11 cellular contexts compared by ENCODE assay signal in the genomic region with DNA sequence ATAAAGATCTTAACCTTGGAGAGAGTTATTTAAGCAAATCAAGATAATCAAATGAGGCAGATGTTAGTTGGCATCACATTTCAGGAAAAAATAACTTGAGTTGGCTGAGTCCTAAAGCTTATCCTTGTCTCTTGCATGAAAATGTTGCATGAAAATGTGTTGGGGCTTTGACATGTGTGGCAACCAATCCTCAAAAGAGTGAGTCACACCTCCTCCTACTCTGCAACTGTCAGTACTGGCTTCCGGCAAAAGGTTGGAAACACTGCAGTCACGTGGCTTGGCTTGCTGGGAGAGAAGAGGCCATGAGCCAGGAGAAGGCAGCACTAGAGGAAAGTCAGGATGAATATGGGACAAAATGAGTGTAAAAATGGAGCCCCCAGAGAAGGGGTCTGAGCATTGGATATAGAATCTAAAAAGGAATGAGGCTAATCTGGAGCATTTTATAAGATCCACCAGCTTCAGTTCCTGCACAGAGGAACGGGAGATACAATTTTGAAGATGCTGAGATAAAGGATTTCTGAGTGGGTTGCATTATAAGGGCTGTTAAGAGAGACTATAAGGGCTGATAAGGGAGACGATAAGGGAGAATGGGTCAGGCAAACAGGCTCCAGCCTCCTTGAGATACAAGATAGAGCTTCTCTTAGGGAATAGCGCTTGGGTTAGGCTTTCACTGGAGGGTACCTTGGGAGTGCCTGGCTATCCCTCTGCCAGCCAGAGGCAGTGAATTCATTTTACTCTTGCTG. TPM values are rescaled to one million over a fixed set of nuclear protein-coding genes. Genes with fewer than 3 reads are reported as not detected.
A peak's percentile ranks its signal among the peaks of the same experiment; 100 is the strongest.
DNase-seq lines count a peak whose midpoint lies in the region; ATAC-seq and TF ChIP-seq lines count a peak whose summit lies in the region.
"Had no signal": no experiment of that assay in that cellular context is flagged by ENCODE, and none has a peak within 500 bp of the region (broad histone marks: within the 10 kb centered on the region; RNA-seq: fewer than 3 reads in every experiment).

No MANE protein-coding gene starts in this region.

- no peaks in the 10 kb centered on the region for H3K27me3 Mint-ChIP-seq in activated CD4-positive, alpha-beta T cell treated with anti-CD3 and anti-CD28 coated beads, Interleukin-2, amount 10 ng/mL, durations not matched to agents 7 days and 5 days
- H3K27me3 Mint-ChIP-seq in activated T-helper 17 cell treated with anti-CD3 and anti-CD28 coated beads, Interleukin-2, amount 50 U/mL, for 72 hours, result no peaks in the 10 kb centered on the region
- H3K27me3 Mint-ChIP-seq in activated CD4-positive, alpha-beta T cell treated with anti-CD3 and anti-CD28 coated beads, Interleukin-2, amount 10 ng/mL, durations not matched to agents 24 days and 14 days, result no peaks in the 10 kb centered on the region

- POLR2A ChIA-PET in activated CD4-positive, alpha-beta T cell treated with anti-CD3 and anti-CD28 coated beads, Interleukin-2, amount 10 ng/mL, durations not matched to agents 7 days and 5 days (lab: Charles Lee), result no interaction called here

- H3K4me3 Mint-ChIP-seq in activated CD4-positive, alpha-beta T cell treated with anti-CD3 and anti-CD28 coated beads, Interleukin-2, amount 10 ng/mL, durations not matched to agents 7 days and 5 days, result no peak overlapping the region
- H3K4me3 Mint-ChIP-seq in activated T-helper 17 cell treated with anti-CD3 and anti-CD28 coated beads, Interleukin-2, amount 50 U/mL, for 72 hours, result no peak overlapping the region
- no peak overlapping the region for H3K4me3 Mint-ChIP-seq in activated CD4-positive, alpha-beta T cell treated with anti-CD3 and anti-CD28 coated beads, Interleukin-2, amount 10 ng/mL, durations not matched to agents 24 days and 14 days
- H3K4me3 Mint-ChIP-seq: memory B cell had no signal

- DNase-seq in Ammon's horn (ENCODE audit: low spot score), result peak; percentile 79
- DNase-seq in NCI-H2196 (lab: John Stamatoyannopoulos, UW; ENCODE audit: unreplicated experiment), result peak; percentile 64
- peak in 9 of 10 donors; percentile 47 to 82 (median 70) for DNase-seq in dorsolateral prefrontal cortex
- DNase-seq in mucosa of descending colon, result no peak
- no peak for DNase-seq in activated CD4-positive, alpha-beta T cell treated with anti-CD3 and anti-CD28 coated beads, Interleukin-2, amount 10 ng/mL, durations not matched to agents 7 days and 5 days
- no peak for DNase-seq in NCI-H146 (lab: John Stamatoyannopoulos, UW)
- no peak for DNase-seq in activated CD4-positive, alpha-beta T cell treated with anti-CD3 and anti-CD28 coated beads, Interleukin-2, amount 10 ng/mL, durations not matched to agents 24 days and 14 days
- DNase-seq: activated naive CD4-positive, alpha-beta T cell treated with Interleukin-2 at 50 U/mL for 16 hours; RPMI8226 had no signal

- H3K27ac ChIP-seq in dorsolateral prefrontal cortex, result peak overlapping the region in 21 of 59 donors; percentile 3 to 68 (median 42)

- H3K9me3 Mint-ChIP-seq in activated CD4-positive, alpha-beta T cell treated with anti-CD3 and anti-CD28 coated beads, Interleukin-2, amount 10 ng/mL, durations not matched to agents 7 days and 5 days, result no peaks in the 10 kb centered on the region
- H3K9me3 Mint-ChIP-seq in activated T-helper 17 cell treated with anti-CD3 and anti-CD28 coated beads, Interleukin-2, amount 50 U/mL, for 72 hours, result peaks cover 7% of the 10 kb centered on the region
- H3K9me3 Mint-ChIP-seq in activated CD4-positive, alpha-beta T cell treated with anti-CD3 and anti-CD28 coated beads, Interleukin-2, amount 10 ng/mL, durations not matched to agents 24 days and 14 days, result no peaks in the 10 kb centered on the region
- H3K9me3 Mint-ChIP-seq: memory B cell had no signal

- TF ChIP-seq CTCF in dorsolateral prefrontal cortex (IDR thresholded peaks at IDR 0.05 in 54 of 56, conservative IDR thresholded peaks at IDR 0.05 in 2 of 56; ENCODE audit: low read depth in 1 of 56, partially characterized antibody in 56 of 56) (no peak), mucosa of descending colon (IDR thresholded peaks at IDR 0.05) (no peak)

- CTCF ChIA-PET in activated CD4-positive, alpha-beta T cell treated with anti-CD3 and anti-CD28 coated beads, Interleukin-2, amount 10 ng/mL, durations not matched to agents 7 days and 5 days (lab: Charles Lee), result no interaction called here

- H3K4me1 Mint-ChIP-seq in activated CD4-positive, alpha-beta T cell treated with anti-CD3 and anti-CD28 coated beads, Interleukin-2, amount 10 ng/mL, durations not matched to agents 7 days and 5 days, result no peaks in the 10 kb centered on the region
- H3K4me1 Mint-ChIP-seq in activated T-helper 17 cell treated with anti-CD3 and anti-CD28 coated beads, Interleukin-2, amount 50 U/mL, for 72 hours, result no peaks in the 10 kb centered on the region
- no peaks in the 10 kb centered on the region for H3K4me1 Mint-ChIP-seq in activated CD4-positive, alpha-beta T cell treated with anti-CD3 and anti-CD28 coated beads, Interleukin-2, amount 10 ng/mL, durations not matched to agents 24 days and 14 days
- H3K4me1 Mint-ChIP-seq: memory B cell had no signal

- no peak overlapping the region for H3K27ac Mint-ChIP-seq in activated CD4-positive, alpha-beta T cell treated with anti-CD3 and anti-CD28 coated beads, Interleukin-2, amount 10 ng/mL, durations not matched to agents 7 days and 5 days
- no peak overlapping the region for H3K27ac Mint-ChIP-seq in activated T-helper 17 cell treated with anti-CD3 and anti-CD28 coated beads, Interleukin-2, amount 50 U/mL, for 72 hours
- H3K27ac Mint-ChIP-seq in activated CD4-positive, alpha-beta T cell treated with anti-CD3 and anti-CD28 coated beads, Interleukin-2, amount 10 ng/mL, durations not matched to agents 24 days and 14 days, result no peak overlapping the region
- H3K27ac Mint-ChIP-seq: memory B cell had no signal

- no peaks in the 10 kb centered on the region for H3K36me3 ChIP-seq in mucosa of descending colon (ENCODE audit: low read depth)

- no peaks in the 10 kb centered on the region for H3K4me1 ChIP-seq in mucosa of descending colon (ENCODE audit: low read depth)

- no peaks in the 10 kb centered on the region for H3K36me3 Mint-ChIP-seq in activated CD4-positive, alpha-beta T cell treated with anti-CD3 and anti-CD28 coated beads, Interleukin-2, amount 10 ng/mL, durations not matched to agents 7 days and 5 days (ENCODE audit: low read depth)
- H3K36me3 Mint-ChIP-seq in activated T-helper 17 cell treated with anti-CD3 and anti-CD28 coated beads, Interleukin-2, amount 50 U/mL, for 72 hours (ENCODE audit: low read depth), result no peaks in the 10 kb centered on the region
- no peaks in the 10 kb centered on the region for H3K36me3 Mint-ChIP-seq in activated CD4-positive, alpha-beta T cell treated with anti-CD3 and anti-CD28 coated beads, Interleukin-2, amount 10 ng/mL, durations not matched to agents 24 days and 14 days (ENCODE audit: low read depth)
- H3K36me3 Mint-ChIP-seq: memory B cell had no signal

- no peaks in the 10 kb centered on the region for H3K9me3 ChIP-seq in mucosa of descending colon

- ATAC-seq in mucosa of descending colon, result peak; percentile 16
- no peak for ATAC-seq in activated T-helper 17 cell treated with anti-CD3 and anti-CD28 coated beads, Interleukin-2, amount 50 U/mL, for 72 hours (replicated peaks)

- intact Hi-C loops in dorsolateral prefrontal cortex (cut with DNase I) (no loop called here), mucosa of descending colon (cut with DNase I, micrococcal nuclease) (no loop called here)
- intact Hi-C loops in activated CD4-positive, alpha-beta T cell treated with anti-CD3 and anti-CD28 coated beads, Interleukin-2, amount 10 ng/mL, durations not matched to agents 24 days and 14 days (cut with micrococcal nuclease), result no loop called here

- no peak overlapping the region for H3K4me3 ChIP-seq in dorsolateral prefrontal cortex
- no peak overlapping the region for H3K4me3 ChIP-seq in mucosa of descending colon

- H3K27me3 ChIP-seq in dorsolateral prefrontal cortex, result no peaks in the 10 kb centered on the region

RNA-seq across cellular contexts. Expression of a gene that starts 43.1 kb away (rescaled TPM):
- total RNA-seq in dorsolateral prefrontal cortex, result not detected
- not detected for total RNA-seq in mucosa of descending colon
- total RNA-seq in activated CD4-positive, alpha-beta T cell treated with anti-CD3 and anti-CD28 coated beads, Interleukin-2, amount 10 ng/mL, durations not matched to agents 7 days and 5 days, result not detected
- total RNA-seq in activated T-helper 17 cell treated with anti-CD3 and anti-CD28 coated beads, Interleukin-2, amount 50 U/mL, for 72 hours, result not detected
- not detected in 2 replicates for total RNA-seq in activated CD4-positive, alpha-beta T cell treated with anti-CD3 and anti-CD28 coated beads, Interleukin-2, amount 10 ng/mL, durations not matched to agents 24 days and 14 days

Comparison
In these comparisons a context has a peak if more than half of its experiments do, and no peak if none do; other contexts are left out.
1. DNase-seq: peak in Ammon's horn (single experiment), NCI-H2196 (single experiment) and dorsolateral prefrontal cortex (9 of 10); none in mucosa of descending colon (0 of 3), activated CD4-positive, alpha-beta T cell treated with anti-CD3 and anti-CD28 coated beads, Interleukin-2, amount 10 ng/mL, durations not matched to agents 7 days and 5 days (single experiment), NCI-H146 (single experiment) and activated CD4-positive, alpha-beta T cell treated with anti-CD3 and anti-CD28 coated beads, Interleukin-2, amount 10 ng/mL, durations not matched to agents 24 days and 14 days (single experiment).